ENCODE assay signal across 8 cellular contexts in the genomic region with DNA sequence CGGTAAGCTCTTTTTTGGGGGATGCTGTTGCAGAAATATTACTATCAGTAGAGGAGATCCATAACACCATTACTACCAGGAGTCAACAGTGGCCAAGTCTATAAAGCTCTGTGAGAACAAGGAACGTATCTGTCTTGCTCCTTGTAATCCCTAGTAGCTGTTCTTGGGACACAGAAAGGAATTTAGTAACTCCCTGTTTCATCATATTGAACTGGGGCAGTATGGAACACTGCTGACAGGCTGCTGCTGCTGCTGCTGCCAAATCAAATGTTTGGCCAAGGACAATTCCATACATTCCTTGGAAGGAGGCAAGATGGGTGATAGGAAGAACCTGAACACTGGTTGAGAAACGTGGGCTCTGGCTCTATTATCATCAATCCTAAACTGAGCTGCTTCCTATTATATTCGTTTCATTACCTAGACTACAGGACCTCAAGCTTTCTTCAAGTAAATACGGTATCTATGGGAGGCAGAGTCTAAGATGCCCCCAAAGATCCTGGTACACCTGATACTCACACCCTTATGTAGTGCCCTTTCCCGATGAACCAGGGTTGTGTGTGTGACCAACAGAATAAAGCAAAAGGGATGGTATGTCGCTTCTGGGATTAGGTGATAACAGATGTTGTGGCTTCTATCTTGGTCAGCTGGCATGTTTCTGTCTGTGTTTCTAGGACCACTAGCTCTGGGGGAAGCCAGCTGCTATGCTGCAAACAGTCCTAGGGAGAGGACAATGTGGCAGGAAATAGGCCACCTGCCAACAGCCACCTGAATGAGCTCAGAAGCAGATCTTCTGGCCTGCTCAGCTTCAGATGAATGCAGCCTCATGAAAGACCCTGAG. TPM values are rescaled to one million over a fixed set of nuclear protein-coding genes. Genes with fewer than 3 reads are reported as not detected.
DNase-seq lines count a peak whose midpoint lies in the region; ATAC-seq and TF ChIP-seq lines count a peak whose summit lies in the region.

No MANE protein-coding gene starts in this region.

- H4K20me1 ChIP-seq in BLaER1 (peaks cover 43% of the 10 kb centered on the region), fibroblast of lung (ENCODE audit: control insufficient read depth, extremely low read depth, insufficient read depth, low read length) (no peaks in the 10 kb centered on the region)

- no peak overlapping the region for H2AFZ ChIP-seq in fibroblast of lung (ENCODE audit: low read length)

- TF ChIP-seq CTCF in fibroblast of lung (conservative IDR thresholded peaks at IDR 0.05 in 1 of 2, IDR thresholded peaks at IDR 0.05 in 1 of 2; ENCODE audit: low read depth in 1 of 2, low read length in 2 of 2), result no peak
- TF ChIP-seq CTCF in upper lobe of right lung (IDR thresholded peaks at IDR 0.05), result no peak

- no peaks in the 10 kb centered on the region for H3K27me3 ChIP-seq in BLaER1
- no peaks in the 10 kb centered on the region for H3K27me3 ChIP-seq in fibroblast of lung (ENCODE audit: control insufficient read depth, insufficient read depth, low read length)
- H3K27me3 ChIP-seq in upper lobe of right lung, result no peaks in the 10 kb centered on the region

- H3K27ac ChIP-seq in BLaER1 (peak overlapping the region; percentile 60), fibroblast of lung (ENCODE audit: insufficient read depth, low read length) (no peak overlapping the region), upper lobe of right lung (no peak overlapping the region)

- ATAC-seq in GM18870 (IDR thresholded peaks at IDR 0.05; ENCODE audit: unreplicated experiment) (peak; percentile 53), HG03095 (IDR thresholded peaks at IDR 0.05; ENCODE audit: unreplicated experiment) (peak; percentile 74), upper lobe of right lung (peak; percentile 80)

- no peak overlapping the region for H3K4me3 ChIP-seq in BLaER1
- H3K4me3 ChIP-seq in fibroblast of lung (replicated peaks in 1 of 4; ENCODE audit: control extremely low read depth in 1 of 4, insufficient read depth in 1 of 4, low read depth in 3 of 4, low read length in 4 of 4), result no peak overlapping the region
- H3K4me3 ChIP-seq in upper lobe of right lung, result no peak overlapping the region

- peaks cover 19% of the 10 kb centered on the region for H3K79me2 ChIP-seq in fibroblast of lung (ENCODE audit: control insufficient read depth, insufficient read depth, low read length)

- H3K9me3 ChIP-seq in BLaER1, result peaks cover 29% of the 10 kb centered on the region; the same call in 1 of the 2 replicates
- no peaks in the 10 kb centered on the region for H3K9me3 ChIP-seq in fibroblast of lung (ENCODE audit: control insufficient read depth, insufficient read depth, low read depth, low read length)
- H3K9me3 ChIP-seq in upper lobe of right lung, result no peaks in the 10 kb centered on the region

- intact Hi-C loops in upper lobe of right lung (cut with DNase I), result no loop called here

- H3K4me2 ChIP-seq in BLaER1, result peak overlapping the region; percentile 76
- H3K4me2 ChIP-seq in fibroblast of lung (ENCODE audit: extremely low read depth, insufficient read depth, low read length), result no peak overlapping the region

- H3K36me3 ChIP-seq in BLaER1 (peaks cover 25% of the 10 kb centered on the region), fibroblast of lung (ENCODE audit: control insufficient read depth, insufficient read depth, low read length) (no peaks in the 10 kb centered on the region), upper lobe of right lung (no peaks in the 10 kb centered on the region)

- peaks cover 79% of the 10 kb centered on the region for H3K4me1 ChIP-seq in BLaER1
- peaks cover 7% of the 10 kb centered on the region for H3K4me1 ChIP-seq in fibroblast of lung (ENCODE audit: control insufficient read depth, extremely low read depth, insufficient read depth, low read length)
- H3K4me1 ChIP-seq in upper lobe of right lung, result peaks cover 39% of the 10 kb centered on the region

- DNase-seq in OCI-M1 (lab: John Stamatoyannopoulos, UW), result peak; percentile 94
- DNase-seq in fibroblast of lung (ENCODE audit: low read depth in 2 of 2), result peak; percentile 69 to 84
- DNase-seq in upper lobe of right lung, result no peak
- DNase-seq in SKM-1 (lab: John Stamatoyannopoulos, UW; ENCODE audit: unreplicated experiment), result no peak
- no peak for DNase-seq in NCI-H1048 (lab: John Stamatoyannopoulos, UW)

- H3K9ac ChIP-seq in BLaER1 (peak overlapping the region; percentile 51), fibroblast of lung (ENCODE audit: insufficient read depth, low read length) (no peak overlapping the region)

RNA-seq across cellular contexts. Expression of gene ELOVL5, which starts 39.5 kb away (rescaled TPM):
- total RNA-seq in fibroblast of lung (61.6 and 67.7 TPM in 2 replicates), upper lobe of right lung (80.4 TPM)
- 71.6 and 96.7 TPM in 2 replicates for polyA plus RNA-seq in fibroblast of lung
- 74.5 and 96.4 TPM in 2 replicates for polyA plus RNA-seq in fibroblast of lung (2012)
- 75.9 and 80.8 TPM in 2 replicates for polyA minus RNA-seq in fibroblast of lung (ENCODE audit: low replicate concordance)

Comparison
In these comparisons a context has a peak if more than half of its experiments do, and no peak if none do; other contexts are left out.
1. DNase-seq: peak in OCI-M1 (single experiment) and fibroblast of lung (2 of 2); none in upper lobe of right lung (single experiment), SKM-1 (single experiment) and NCI-H1048 (single experiment).
2. Peak in every context shown above with its lines, with median percentiles within 50 percentile points of each other: ATAC-seq.